Comparison of ENCODE assay signal across 20 cellular contexts in the genomic region with DNA sequence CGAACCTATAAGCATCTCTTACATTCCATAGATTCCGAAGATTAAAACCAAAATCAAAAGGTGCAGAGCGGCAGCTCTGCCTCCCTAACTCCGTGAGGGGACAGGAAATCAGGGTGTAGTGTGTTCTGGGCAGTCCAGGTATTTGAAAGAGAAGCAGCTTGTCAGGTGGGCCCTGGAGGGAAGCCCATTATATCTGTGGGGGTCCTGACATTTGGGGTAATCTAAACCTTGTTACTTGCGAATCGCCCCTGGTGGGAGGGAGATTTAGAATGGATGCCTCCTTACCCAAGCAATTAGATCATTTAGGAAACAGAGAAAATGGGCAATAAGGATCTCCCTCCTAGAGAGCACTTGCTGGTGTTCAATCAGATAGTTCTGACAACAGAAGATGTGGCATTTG.
DNase-seq lines count a peak whose midpoint lies in the region; ATAC-seq and TF ChIP-seq lines count a peak whose summit lies in the region.
"Had no signal": no experiment of that assay in that cellular context is flagged by ENCODE, and none has a peak within 500 bp of the region (broad histone marks: within the 10 kb centered on the region; RNA-seq: fewer than 3 reads in every experiment).

No MANE protein-coding gene starts in this region.

- peak overlapping the region; percentile 62 for H3K9ac ChIP-seq in mesenchymal stem cell (ENCODE audit: low read length)
- H3K9ac ChIP-seq: BLaER1 treated with 17β-estradiol and CSF1 and Interleukin-3, amounts not matched to agents 10 nM and 100 nM had no signal

- CTCF ChIA-PET in PC-9 (lab: Charles Lee), result no interaction called here

- ATAC-seq in HG02678 (IDR thresholded peaks at IDR 0.05; ENCODE audit: unreplicated experiment) (no peak), GM21737 (IDR thresholded peaks at IDR 0.05; ENCODE audit: unreplicated experiment) (no peak)
- ATAC-seq: GM12878 had no signal

- H3K18ac ChIP-seq in mesenchymal stem cell (ENCODE audit: low read depth in 1 of 2, low read length in 2 of 2), result peak overlapping the region in 1 of 2 experiments; percentile 11

- H2BK15ac ChIP-seq in mesenchymal stem cell (ENCODE audit: low read depth, poor library complexity, severe bottlenecking), result no peak overlapping the region

- H3K4me3 ChIP-seq in left ventricle myocardium inferior (no peak overlapping the region), PC-9 (peak overlapping the region; percentile 44; the same call in 1 of the 2 replicates), mesenchymal stem cell (ENCODE audit: insufficient read depth in 1 of 2, low read depth in 1 of 2, low read length in 2 of 2) (no peak overlapping the region)
- H3K4me3 ChIP-seq: BLaER1 treated with 17β-estradiol and CSF1 and Interleukin-3, amounts not matched to agents 10 nM and 100 nM; GM12878; Peyer's patch had no signal

- H3K36me3 ChIP-seq in left ventricle myocardium inferior, result no peaks in the 10 kb centered on the region
- 0 out of 2 replicates have a peak, but pooled peaks cover 12% of the 10 kb centered on the region for H3K36me3 ChIP-seq in PC-9 (ENCODE audit: low read depth)
- H3K36me3 ChIP-seq in mesenchymal stem cell (ENCODE audit: control insufficient read depth in 1 of 2, insufficient read depth in 2 of 2, low read depth in 1 of 2, low read length in 2 of 2), result no peaks in the 10 kb centered on the region
- H3K36me3 ChIP-seq: BLaER1 treated with 17β-estradiol and CSF1 and Interleukin-3, amounts not matched to agents 10 nM and 100 nM; MG63; Peyer's patch had no signal

- DNase-seq in left ventricle myocardium inferior (no peak), cardiac septum (ENCODE audit: low spot score) (no peak), PC-9 (no peak), mesenchymal stem cell (no peak), RKO (ENCODE audit: low spot score) (no peak)
- DNase-seq in activated naive CD4-positive, alpha-beta T cell treated with Interleukin-2 at 50 U/mL for 16 hours, result no peak
- DNase-seq: CD8-positive, alpha-beta memory T cell; GDM1; GOT3; MG63; NCI-H1105 treated with DMSO at 0.1 percent for 48 hours; NCI-H187 treated with DMSO at 0.1 percent for 48 hours; NCI-H510A; NCI-H82; Peyer's patch; SIG-M5 had no signal

- H4K91ac ChIP-seq in mesenchymal stem cell (ENCODE audit: low read length), result no peak overlapping the region

- no peaks in the 10 kb centered on the region for H3K9me2 ChIP-seq in PC-9 (ENCODE audit: insufficient read depth)

- H3K14ac ChIP-seq in mesenchymal stem cell (ENCODE audit: low read length in 2 of 2), result no peak overlapping the region

- H3F3A ChIP-seq in PC-9 (ENCODE audit: insufficient read depth, low read depth), result peaks cover 33% of the 10 kb centered on the region

- peaks cover 15% of the 10 kb centered on the region for H3K79me1 ChIP-seq in mesenchymal stem cell (replicated peaks; ENCODE audit: low read length, poor library complexity, severe bottlenecking)

- intact Hi-C loops in left ventricle myocardium inferior (cut with micrococcal nuclease) (no loop called here), cardiac septum (cut with DNase I) (loop anchor here (5.0 to 10.0 kb wide), 2 partner anchors 128 to 159 kb away; a partner anchor contains a TSS), PC-9 (cut with micrococcal nuclease; ENCODE audit: unreplicated experiment) (loop anchor here (2.0 kb wide), 1 partner anchor 155 kb away; no protein-coding TSS in a partner anchor)

- POLR2A ChIA-PET in PC-9 (lab: Charles Lee; ENCODE audit: unreplicated experiment), result no interaction called here

- peak overlapping the region; percentile 82 for H3K4me2 ChIP-seq in PC-9
- no peak overlapping the region for H3K4me2 ChIP-seq in mesenchymal stem cell (ENCODE audit: low read length, poor library complexity, severe bottlenecking)
- H3K4me2 ChIP-seq: BLaER1 treated with 17β-estradiol and CSF1 and Interleukin-3, amounts not matched to agents 10 nM and 100 nM had no signal

- H3K27me3 ChIP-seq in left ventricle myocardium inferior (ENCODE audit: low read depth), result no peaks in the 10 kb centered on the region
- no peaks in the 10 kb centered on the region for H3K27me3 ChIP-seq in PC-9 (ENCODE audit: insufficient read depth, low read depth)
- no peaks in the 10 kb centered on the region for H3K27me3 ChIP-seq in mesenchymal stem cell (ENCODE audit: control insufficient read depth in 1 of 2, insufficient read depth in 1 of 2, low read length in 2 of 2)
- H3K27me3 ChIP-seq: BLaER1 treated with 17β-estradiol and CSF1 and Interleukin-3, amounts not matched to agents 10 nM and 100 nM; MG63; Peyer's patch had no signal

- H3K27ac ChIP-seq in left ventricle myocardium inferior (replicated peaks) (peak overlapping the region; percentile 73), PC-9 (peak overlapping the region; percentile 93), mesenchymal stem cell (ENCODE audit: low read length, poor library complexity, severe bottlenecking) (no peak overlapping the region)
- H3K27ac ChIP-seq: BLaER1 treated with 17β-estradiol and CSF1 and Interleukin-3, amounts not matched to agents 10 nM and 100 nM had no signal

- no peak overlapping the region for H3K4ac ChIP-seq in mesenchymal stem cell (ENCODE audit: low read depth in 1 of 2, low read length in 2 of 2)

- no peaks in the 10 kb centered on the region for H4K20me1 ChIP-seq in PC-9 (ENCODE audit: insufficient read depth)
- H4K20me1 ChIP-seq: BLaER1 treated with 17β-estradiol and CSF1 and Interleukin-3, amounts not matched to agents 10 nM and 100 nM had no signal

- 93% methylated on average over 3 of the region's 6 CpGs for WGBS in mesenchymal stem cell

- no peak overlapping the region for H2AFZ ChIP-seq in PC-9
- no peak overlapping the region for H2AFZ ChIP-seq in mesenchymal stem cell (ENCODE audit: low read depth, low read length)

- H2AK5ac ChIP-seq in mesenchymal stem cell (ENCODE audit: low read length, severe bottlenecking), result peak overlapping the region; percentile 93

- H3K4me1 ChIP-seq in left ventricle myocardium inferior (peaks cover 63% of the 10 kb centered on the region), PC-9 (replicated peaks; ENCODE audit: insufficient read depth) (peaks cover 59% of the 10 kb centered on the region), mesenchymal stem cell (ENCODE audit: control insufficient read depth, insufficient read depth, low read depth, low read length) (peaks cover 14% of the 10 kb centered on the region)

- peak overlapping the region; percentile 67 for H2BK120ac ChIP-seq in mesenchymal stem cell (ENCODE audit: low read depth, low read length)

- peaks cover 91% of the 10 kb centered on the region for H3K79me2 ChIP-seq in PC-9 (ENCODE audit: low read depth)

- H3K9me3 ChIP-seq in left ventricle myocardium inferior (replicated peaks) (no peaks in the 10 kb centered on the region), PC-9 (ENCODE audit: insufficient read depth, low read depth) (no peaks in the 10 kb centered on the region), mesenchymal stem cell (ENCODE audit: control insufficient read depth, low read length) (no peaks in the 10 kb centered on the region)
- H3K9me3 ChIP-seq: BLaER1 treated with 17β-estradiol and CSF1 and Interleukin-3, amounts not matched to agents 10 nM and 100 nM; MG63; Peyer's patch had no signal

- H4K8ac ChIP-seq in mesenchymal stem cell (ENCODE audit: low read length), result no peak overlapping the region

- TF ChIP-seq CTCF in left ventricle myocardium inferior (IDR thresholded peaks at IDR 0.05; ENCODE audit: borderline replicate concordance) (no peak), PC-9 (conservative IDR thresholded peaks at IDR 0.05) (no peak)

- H3K23ac ChIP-seq in mesenchymal stem cell (ENCODE audit: low read length in 2 of 2), result no peak overlapping the region

- peak overlapping the region; percentile 51 for H2BK5ac ChIP-seq in mesenchymal stem cell (ENCODE audit: low read depth, low read length, poor library complexity, severe bottlenecking)

- no peak overlapping the region for H2BK12ac ChIP-seq in mesenchymal stem cell (ENCODE audit: low read length in 2 of 2)

- no TSS peak for BruUV-seq in PC-9 (replicated peaks; lab: Mats Ljungman, UMichigan)
